Comparison of ENCODE assay signal across 10 cellular contexts in the genomic region with DNA sequence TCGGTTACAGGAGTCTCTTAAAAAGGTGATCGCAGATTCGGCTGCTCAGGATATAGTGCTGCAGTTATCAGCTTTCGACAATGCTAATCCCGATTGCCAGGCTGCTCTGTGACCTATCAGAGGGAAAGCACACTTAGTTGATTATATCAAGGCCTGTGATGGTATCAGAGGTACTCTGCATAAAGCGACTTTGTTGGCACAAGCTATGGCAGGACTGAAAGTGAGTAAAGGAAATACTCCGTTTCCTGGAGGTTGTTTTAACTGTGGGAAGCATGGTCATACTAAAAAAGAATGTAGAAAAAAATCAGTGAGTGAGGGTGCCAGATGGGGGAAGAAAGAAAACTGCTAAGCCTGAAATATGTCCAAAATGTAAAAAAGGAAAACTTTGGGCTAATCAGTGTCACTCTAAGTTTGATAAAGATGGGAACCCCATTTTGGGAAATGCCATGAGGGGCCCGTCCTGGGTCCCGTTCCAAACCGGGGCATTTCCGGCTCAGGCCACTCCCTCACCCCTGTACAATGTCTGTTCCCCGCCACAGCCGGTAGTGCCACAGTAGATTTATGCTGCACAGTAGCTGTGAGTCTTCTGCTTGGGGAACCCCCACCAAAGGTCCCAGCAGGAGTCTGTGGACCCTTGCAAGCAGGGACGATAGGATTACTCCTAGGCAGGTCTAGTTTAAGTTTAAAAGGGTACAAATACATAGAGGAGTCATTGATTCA. TPM values are rescaled to one million over a fixed set of nuclear protein-coding genes. Genes with fewer than 3 reads are reported as not detected.
DNase-seq lines count a peak whose midpoint lies in the region; ATAC-seq and TF ChIP-seq lines count a peak whose summit lies in the region.
"Not testable (repeated sequence)": the region's sequence is repeated elsewhere in the genome, so short reads cannot be mapped to it uniquely, and the experiment has no call there.
"Had no signal": no experiment of that assay in that cellular context is flagged by ENCODE, and none has a peak within 500 bp of the region (broad histone marks: within the 10 kb centered on the region; RNA-seq: fewer than 3 reads in every experiment).

No MANE protein-coding gene starts in this region.

- not testable (repeated sequence) for H3K27ac Mint-ChIP-seq in Calu3 (ENCODE audit: unreplicated experiment)
- peak overlapping the region; percentile 3 for H3K27ac Mint-ChIP-seq in activated CD4-positive, alpha-beta T cell treated with anti-CD3 and anti-CD28 coated beads, Interleukin-2, amount 10 ng/mL, durations not matched to agents 7 days and 5 days
- peak overlapping the region; percentile 68 to 93 for H3K27ac Mint-ChIP-seq in activated naive CD4-positive, alpha-beta T cell treated with anti-CD3 and anti-CD28 coated beads, Interleukin-2, amount 50 U/mL, for 72 hours
- peak overlapping the region in 9 of 10 donors; percentile 70 to 92 (median 86) for H3K27ac Mint-ChIP-seq in naive thymus-derived CD8-positive, alpha-beta T cell

- not testable (repeated sequence) for TF ChIP-seq CTCF in Calu3 (IDR thresholded peaks at IDR 0.05; ENCODE audit: unreplicated experiment)

- peak overlapping the region; percentile 46 for H3K4me3 Mint-ChIP-seq in Calu3 (ENCODE audit: low read depth, unreplicated experiment)
- not testable (repeated sequence) for H3K4me3 Mint-ChIP-seq in activated CD4-positive, alpha-beta T cell treated with anti-CD3 and anti-CD28 coated beads, Interleukin-2, amount 10 ng/mL, durations not matched to agents 7 days and 5 days
- peak overlapping the region in 9 of 10 donors; percentile 22 to 75 (median 49) for H3K4me3 Mint-ChIP-seq in naive thymus-derived CD8-positive, alpha-beta T cell

- H3K9me3 Mint-ChIP-seq in Calu3 (ENCODE audit: low read depth, unreplicated experiment); activated CD4-positive, alpha-beta T cell treated with anti-CD3 and anti-CD28 coated beads, Interleukin-2, amount 10 ng/mL, durations not matched to agents 7 days and 5 days; activated naive CD4-positive, alpha-beta T cell treated with anti-CD3 and anti-CD28 coated beads, Interleukin-2, amount 50 U/mL, for 72 hours; naive thymus-derived CD8-positive, alpha-beta T cell: not testable (repeated sequence)

- intact Hi-C loops in Calu3 (cut with micrococcal nuclease; ENCODE audit: unreplicated experiment), result not testable (repeated sequence)

- H3K27me3 Mint-ChIP-seq in Calu3 (ENCODE audit: unreplicated experiment); activated CD4-positive, alpha-beta T cell treated with anti-CD3 and anti-CD28 coated beads, Interleukin-2, amount 10 ng/mL, durations not matched to agents 7 days and 5 days; naive thymus-derived CD8-positive, alpha-beta T cell: not testable (repeated sequence)

- not testable (repeated sequence) for H3K4me1 Mint-ChIP-seq in Calu3 (ENCODE audit: low read depth, unreplicated experiment)
- H3K4me1 Mint-ChIP-seq in activated CD4-positive, alpha-beta T cell treated with anti-CD3 and anti-CD28 coated beads, Interleukin-2, amount 10 ng/mL, durations not matched to agents 7 days and 5 days, result peaks cover 21% of the 10 kb centered on the region
- peaks cover 0 to 22% (median 14%) of the 10 kb centered on the region in 4 donors for H3K4me1 Mint-ChIP-seq in naive thymus-derived CD8-positive, alpha-beta T cell

- POLR2A ChIA-PET in activated CD4-positive, alpha-beta T cell treated with anti-CD3 and anti-CD28 coated beads, Interleukin-2, amount 10 ng/mL, durations not matched to agents 7 days and 5 days (lab: Charles Lee), result interaction anchor here (0.7 kb wide), 1 partner anchor 203 kb away, joined by 4 read pairs; no protein-coding TSS in a partner anchor
- POLR2A ChIA-PET in naive thymus-derived CD8-positive, alpha-beta T cell (lab: Charles Lee), result not testable (repeated sequence)

- DNase-seq in Calu3 (peak; percentile 11), activated T-cell treated with anti-CD3 and anti-CD28 coated beads for 48 hours (ENCODE audit: low read depth) (peak; percentile 18)
- peak; percentile 23 for DNase-seq in activated CD4-positive, alpha-beta T cell treated with anti-CD3 and anti-CD28 coated beads, Interleukin-2, amount 10 ng/mL, durations not matched to agents 7 days and 5 days
- DNase-seq in activated naive CD4-positive, alpha-beta T cell treated with anti-CD3 and anti-CD28 coated beads, Interleukin-2, amount 50 U/mL, for 72 hours (ENCODE audit: low spot score in 2 of 2), result not testable (repeated sequence)
- DNase-seq in effector CD8-positive, alpha-beta T cell (lab: John Stamatoyannopoulos, UW), result peak; percentile 10
- DNase-seq in naive thymus-derived CD8-positive, alpha-beta T cell, result peak in 6 of 10 donors; percentile 8 to 28 (median 18)
- DNase-seq in stimulated activated CD4-positive, alpha-beta T cell treated with anti-CD3 and anti-CD28 coated beads, Interleukin-1b, Interleukin-23, amount 100 ng/mL, for 48 hours, result peak; percentile 37

- CTCF ChIA-PET in Calu3 (lab: Charles Lee), result interaction anchor here (1.4 kb wide), 1 partner anchor 1339 kb away, joined by 3 read pairs; no protein-coding TSS in a partner anchor
- CTCF ChIA-PET in activated CD4-positive, alpha-beta T cell treated with anti-CD3 and anti-CD28 coated beads, Interleukin-2, amount 10 ng/mL, durations not matched to agents 7 days and 5 days (lab: Charles Lee), result interaction anchor here (0.5 kb wide), 1 partner anchor 17 kb away, joined by 3 read pairs; no protein-coding TSS in a partner anchor

- BruUV-seq in Calu3 (replicated peaks; lab: Mats Ljungman, UMichigan), result not testable (repeated sequence)

- ATAC-seq in activated naive CD4-positive, alpha-beta T cell treated with anti-CD3 and anti-CD28 coated beads, Interleukin-2, amount 50 U/mL, for 72 hours, result not testable (repeated sequence)
- peak in 1 of 2 donors; percentile 42 for ATAC-seq in naive thymus-derived CD8-positive, alpha-beta T cell

- H3K36me3 Mint-ChIP-seq in Calu3 (ENCODE audit: insufficient read depth, unreplicated experiment), result peaks cover 21% of the 10 kb centered on the region
- peaks cover 77% of the 10 kb centered on the region for H3K36me3 Mint-ChIP-seq in activated CD4-positive, alpha-beta T cell treated with anti-CD3 and anti-CD28 coated beads, Interleukin-2, amount 10 ng/mL, durations not matched to agents 7 days and 5 days (ENCODE audit: low read depth)
- peaks cover 23 to 62% of the 10 kb centered on the region in 2 donors for H3K36me3 Mint-ChIP-seq in activated naive CD4-positive, alpha-beta T cell treated with anti-CD3 and anti-CD28 coated beads, Interleukin-2, amount 50 U/mL, for 72 hours
- H3K36me3 Mint-ChIP-seq in naive thymus-derived CD8-positive, alpha-beta T cell, result peaks cover 11 to 77% (median 44%) of the 10 kb centered on the region in 3 donors

RNA-seq across cellular contexts. Expression of a gene that starts 25.7 kb away (rescaled TPM):
- total RNA-seq in Calu3 (2022), result 96.9 and 107 TPM in 2 replicates
- total RNA-seq in activated CD4-positive, alpha-beta T cell treated with anti-CD3 and anti-CD28 coated beads, Interleukin-2, amount 10 ng/mL, durations not matched to agents 7 days and 5 days, result 100 to 1,000 TPM; 130 to 150 TPM
- 100 to 1,000 TPM; 156 to 198 TPM for total RNA-seq in activated naive CD4-positive, alpha-beta T cell treated with anti-CD3 and anti-CD28 coated beads, Interleukin-2, amount 50 U/mL, for 72 hours
- total RNA-seq in naive thymus-derived CD8-positive, alpha-beta T cell, result 100 to 1,000 TPM; 130 to 137 TPM
- polyA plus RNA-seq in naive thymus-derived CD8-positive, alpha-beta T cell, result 100 to 1,000 TPM; 160 to 200 (median 165) TPM

RNA-seq across cellular contexts. Expression of a gene that starts 25.9 kb away (rescaled TPM):
- total RNA-seq in Calu3 (2022), result 7.3 and 7.8 TPM in 2 replicates
- total RNA-seq in activated CD4-positive, alpha-beta T cell treated with anti-CD3 and anti-CD28 coated beads, Interleukin-2, amount 10 ng/mL, durations not matched to agents 7 days and 5 days, result 1 to 10 TPM; 8.0 to 8.7 TPM
- 1 to 10 TPM; 6.1 to 7.3 TPM for total RNA-seq in activated naive CD4-positive, alpha-beta T cell treated with anti-CD3 and anti-CD28 coated beads, Interleukin-2, amount 50 U/mL, for 72 hours
- 10 to 100 TPM in 1 of 2 experiments, 1 to 10 TPM in 1; 8.4 to 10.1 TPM for total RNA-seq in naive thymus-derived CD8-positive, alpha-beta T cell
- 1 to 10 TPM; 3.2 to 4.4 (median 3.5) TPM for polyA plus RNA-seq in naive thymus-derived CD8-positive, alpha-beta T cell

RNA-seq across cellular contexts. Expression of a gene that starts 27.6 kb away (rescaled TPM):
- 109 and 127 TPM in 2 replicates for total RNA-seq in Calu3 (2022)
- 100 to 1,000 TPM in 1 of 2 experiments, 10 to 100 TPM in 1; 87.9 to 100 TPM for total RNA-seq in activated CD4-positive, alpha-beta T cell treated with anti-CD3 and anti-CD28 coated beads, Interleukin-2, amount 10 ng/mL, durations not matched to agents 7 days and 5 days
- 10 to 100 TPM; 57.9 to 90.5 TPM for total RNA-seq in activated naive CD4-positive, alpha-beta T cell treated with anti-CD3 and anti-CD28 coated beads, Interleukin-2, amount 50 U/mL, for 72 hours
- total RNA-seq in naive thymus-derived CD8-positive, alpha-beta T cell, result 10 to 100 TPM; 92.5 to 98.2 TPM
- polyA plus RNA-seq in naive thymus-derived CD8-positive, alpha-beta T cell, result 100 to 1,000 TPM; 183 to 223 (median 211) TPM

RNA-seq across cellular contexts. Expression of a gene that starts 52.5 kb away (rescaled TPM):
- not detected in 2 replicates for total RNA-seq in Calu3 (2022)
- total RNA-seq in activated CD4-positive, alpha-beta T cell treated with anti-CD3 and anti-CD28 coated beads, Interleukin-2, amount 10 ng/mL, durations not matched to agents 7 days and 5 days, result under 1 TPM in 1 of 2 experiments, not detected in 1; 0.17 TPM
- under 1 TPM in 1 of 2 donors, not detected in 1; 0.16 TPM for total RNA-seq in activated naive CD4-positive, alpha-beta T cell treated with anti-CD3 and anti-CD28 coated beads, Interleukin-2, amount 50 U/mL, for 72 hours
- not detected for total RNA-seq in naive thymus-derived CD8-positive, alpha-beta T cell
- polyA plus RNA-seq in naive thymus-derived CD8-positive, alpha-beta T cell, result under 1 TPM in 2 of 3 donors, not detected in 1; 0.13 to 0.31 TPM
- total RNA-seq: H1, PC-9 had no signal
- polyA plus RNA-seq: CD14-positive monocyte, H1 had no signal
